In genomic region chr1:209569445-209570207, GRCh38 we compare ENCODE assay signal across 8 cellular contexts. TPM values are rescaled to one million over a fixed set of nuclear protein-coding genes. Genes with fewer than 3 reads are reported as not detected.
A peak's percentile ranks its signal among the peaks of the same experiment; 100 is the strongest.
DNase-seq lines count a peak whose midpoint lies in the region; ATAC-seq and TF ChIP-seq lines count a peak whose summit lies in the region.

No MANE protein-coding gene starts in this region.

- no peaks in the 10 kb centered on the region for H3K4me1 ChIP-seq in gastrocnemius medialis

- peak overlapping the region in 1 of 4 donors; percentile 18 for H3K4me3 ChIP-seq in gastrocnemius medialis

- peaks cover 10 to 21% (median 10%) of the 10 kb centered on the region in 3 donors for H3K4me1 Mint-ChIP-seq in T-cell
- peaks cover 15% of the 10 kb centered on the region for H3K4me1 Mint-ChIP-seq in activated naive CD8-positive, alpha-beta T cell treated with anti-CD3 and anti-CD28 coated beads, Interleukin-2, amount 50 U/mL, for 24 hours

- POLR2A ChIA-PET in T-cell (lab: Charles Lee): no interaction called here

- no peak for TF ChIP-seq POLR2A in gastrocnemius medialis (IDR thresholded peaks at IDR 0.05)

- H3K27ac Mint-ChIP-seq in T-cell: peak overlapping the region in 1 of 2 donors; percentile 62
- no peak overlapping the region for H3K27ac Mint-ChIP-seq in activated naive CD8-positive, alpha-beta T cell treated with anti-CD3 and anti-CD28 coated beads, Interleukin-2, amount 50 U/mL, for 24 hours

- no peaks in the 10 kb centered on the region for H3K9me3 ChIP-seq in gastrocnemius medialis

- H3K27ac ChIP-seq in gastrocnemius medialis: no peak overlapping the region

- H3K36me3 Mint-ChIP-seq in T-cell: no peaks in the 10 kb centered on the region
- no peaks in the 10 kb centered on the region for H3K36me3 Mint-ChIP-seq in activated naive CD8-positive, alpha-beta T cell treated with anti-CD3 and anti-CD28 coated beads, Interleukin-2, amount 50 U/mL, for 24 hours (ENCODE audit: low read depth)

- CTCF ChIA-PET in T-cell (lab: Charles Lee): interaction anchor here (0.6 to 1.6 kb wide), 23 partner anchors 8 to 249 kb away, joined by 3 to 10 read pairs (median 4); partner anchors contain the start of genes CAMK1G (in 2 of the 2) and TRAF3IP3 (in 2 of the 2)

- ATAC-seq in Right ventricle myocardium inferior: peak; percentile 60
- ATAC-seq in T-cell (replicated peaks in 1 of 4): peak; percentile 57 to 81 (median 66)
- ATAC-seq in activated naive CD8-positive, alpha-beta T cell treated with anti-CD3 and anti-CD28 coated beads, Interleukin-2, amount 50 U/mL, for 24 hours: no peak
- peak; percentile 69 for ATAC-seq in left ventricle myocardium superior
- peak; percentile 38 to 80 for ATAC-seq in gastrocnemius medialis
- no peak for ATAC-seq in HG03280 (IDR thresholded peaks at IDR 0.05; ENCODE audit: unreplicated experiment)

- H3K36me3 ChIP-seq in gastrocnemius medialis: no peaks in the 10 kb centered on the region

- H3K27me3 ChIP-seq in gastrocnemius medialis: peaks cover 0 to 3% (median 0%) of the 10 kb centered on the region in 3 donors

- H3K27me3 Mint-ChIP-seq in T-cell: peaks cover 24 to 31% of the 10 kb centered on the region in 2 donors
- peaks cover 37% of the 10 kb centered on the region for H3K27me3 Mint-ChIP-seq in activated naive CD8-positive, alpha-beta T cell treated with anti-CD3 and anti-CD28 coated beads, Interleukin-2, amount 50 U/mL, for 24 hours

- in situ Hi-C loops in gastrocnemius medialis (cut with MboI; ENCODE audit: low sequenced_read_pairs in 4 of 4): loop anchor here in 2 of 4 donors (5.0 to 10.0 kb wide), 3 partner anchors 55 to 178 kb away; no protein-coding TSS in a partner anchor

- peak; percentile 45 to 88 (median 65) for TF ChIP-seq CTCF in gastrocnemius medialis (IDR thresholded peaks at IDR 0.05 in 4 of 5, conservative IDR thresholded peaks at IDR 0.05 in 1 of 5)

- no peaks in the 10 kb centered on the region for H3K9me3 Mint-ChIP-seq in T-cell
- no peaks in the 10 kb centered on the region for H3K9me3 Mint-ChIP-seq in activated naive CD8-positive, alpha-beta T cell treated with anti-CD3 and anti-CD28 coated beads, Interleukin-2, amount 50 U/mL, for 24 hours

- H3K4me3 Mint-ChIP-seq in T-cell: peak overlapping the region in 1 of 3 donors; percentile 32
- no peak overlapping the region for H3K4me3 Mint-ChIP-seq in activated naive CD8-positive, alpha-beta T cell treated with anti-CD3 and anti-CD28 coated beads, Interleukin-2, amount 50 U/mL, for 24 hours

- DNase-seq in Right ventricle myocardium inferior (ENCODE audit: missing footprints): peak; percentile 81
- DNase-seq in cardiac septum (ENCODE audit: low spot score): no peak
- peak; percentile 68 for DNase-seq in NCI-H1048 (lab: John Stamatoyannopoulos, UW)
- DNase-seq in T-cell: peak; percentile 40 to 78 (median 64)
- peak; percentile 78 for DNase-seq in activated naive CD8-positive, alpha-beta T cell treated with anti-CD3 and anti-CD28 coated beads, Interleukin-2, amount 50 U/mL, for 24 hours
- peak; percentile 84 for DNase-seq in left ventricle myocardium superior
- peak; percentile 32 to 65 for DNase-seq in gastrocnemius medialis

- intact Hi-C loops in Right ventricle myocardium inferior (cut with DNase I): loop anchor here (5.0 to 10.0 kb wide), 3 partner anchors 255 to 415 kb away; partner anchors contain the start of gene UTP25
- intact Hi-C loops in cardiac septum (cut with DNase I): loop anchor here (10.0 kb wide), 2 partner anchors 255 to 415 kb away; partner anchors contain the start of gene UTP25
- intact Hi-C loops in left ventricle myocardium superior (cut with micrococcal nuclease): no loop called here
- intact Hi-C loops in gastrocnemius medialis (cut with DNase I; ENCODE audit: low total_unique reads): no loop called here

RNA-seq across cellular contexts. Expression of gene CAMK1G, which starts 13.9 kb away (rescaled TPM):
- total RNA-seq in Right ventricle myocardium inferior (not detected), cardiac septum (not detected), T-cell (not detected), left ventricle myocardium superior (not detected), gastrocnemius medialis (under 1 TPM in 1 of 4 donors, not detected in 3; 0.16 TPM)

Comparison
In these comparisons a context has a peak if more than half of its experiments do, and no peak if none do; other contexts are left out.
1. intact Hi-C loops: an anchor here in Right ventricle myocardium inferior (5.0 to 10.0 kb wide) and cardiac septum (10.0 kb wide); none called in left ventricle myocardium superior and gastrocnemius medialis.
2. ATAC-seq: peak in Right ventricle myocardium inferior (single experiment), T-cell (4 of 4), left ventricle myocardium superior (single experiment) and gastrocnemius medialis (2 of 2); none in activated naive CD8-positive, alpha-beta T cell treated with anti-CD3 and anti-CD28 coated beads, Interleukin-2, amount 50 U/mL, for 24 hours (single experiment) and HG03280 (single experiment).